In genomic region chr19:31353826-31354225, GRCh38 we compare ENCODE assay signal across 15 cellular contexts. TPM values are rescaled to one million over a fixed set of nuclear protein-coding genes. Genes with fewer than 3 reads are reported as not detected.
DNase-seq lines count a peak whose midpoint lies in the region; ATAC-seq and TF ChIP-seq lines count a peak whose summit lies in the region.
"Had no signal": no experiment of that assay in that cellular context is flagged by ENCODE, and none has a peak within 500 bp of the region (broad histone marks: within the 10 kb centered on the region; RNA-seq: fewer than 3 reads in every experiment).

No MANE protein-coding gene starts in this region.

- no peak overlapping the region for H3K9ac ChIP-seq in iPS-20b (ENCODE audit: low read depth, low read length)
- H3K9ac ChIP-seq in trophoblast cell (ENCODE audit: low read length), result no peak overlapping the region

- peaks cover 13% of the 10 kb centered on the region for H3K79me1 ChIP-seq in trophoblast cell (ENCODE audit: low read length)

- H3K4me1 ChIP-seq in iPS-20b (ENCODE audit: insufficient read depth, low read length), result peaks cover 43% of the 10 kb centered on the region; the same call in 1 of the 2 replicates
- H3K4me1 ChIP-seq in trophoblast cell (ENCODE audit: control insufficient read depth in 1 of 2, insufficient read depth in 2 of 2, low read length in 2 of 2), result peaks cover 25 to 36% of the 10 kb centered on the region in 2 experiments
- peaks cover 0 to 58% (median 5%) of the 10 kb centered on the region in 4 donors for H3K4me1 ChIP-seq in tibial nerve

- no peak overlapping the region for H3K14ac ChIP-seq in trophoblast cell (ENCODE audit: low read length)

- no peak overlapping the region for H2AFZ ChIP-seq in trophoblast cell (ENCODE audit: insufficient read depth, low read length, poor library complexity)

- H3K36me3 ChIP-seq in iPS-20b (ENCODE audit: insufficient read depth, low read depth, low read length) (no peaks in the 10 kb centered on the region), trophoblast cell (ENCODE audit: control insufficient read depth in 1 of 2, insufficient read depth in 2 of 2, low read length in 2 of 2) (no peaks in the 10 kb centered on the region), tibial nerve (no peaks in the 10 kb centered on the region)
- H3K36me3 ChIP-seq: MG63 had no signal

- peak overlapping the region; percentile 73 for H3K4me3 ChIP-seq in iPS-20b (ENCODE audit: low read length)
- no peak overlapping the region for H3K4me3 ChIP-seq in trophoblast cell (ENCODE audit: low read depth, low read length)
- no peak overlapping the region for H3K4me3 ChIP-seq in tibial nerve
- H3K4me3 ChIP-seq: MG63, psoas muscle had no signal

- no CpG with 5 or more reads among the region's 10 CpGs for WGBS in trophoblast cell (ENCODE audit: extremely low coverage, insufficient coverage, insufficient read length)
- WGBS in tibial nerve, 2 donors, result 30 to 50% methylated on average over 10 of the region's 10 CpGs

- H3K27me3 ChIP-seq in iPS-20b (ENCODE audit: insufficient read depth, low read length), result peaks cover 82% of the 10 kb centered on the region
- H3K27me3 ChIP-seq in trophoblast cell (ENCODE audit: insufficient read depth, low read length), result peaks cover 37% of the 10 kb centered on the region
- H3K27me3 ChIP-seq in tibial nerve, result peaks cover 0 to 68% of the 10 kb centered on the region in 2 donors
- H3K27me3 ChIP-seq: MG63 had no signal

- no peak overlapping the region for H3K18ac ChIP-seq in trophoblast cell (ENCODE audit: low read length)

- no peaks in the 10 kb centered on the region; the same call in 1 of the 2 replicates for H3K9me3 ChIP-seq in iPS-20b (ENCODE audit: insufficient read depth, low read depth, low read length)
- peaks cover 5% of the 10 kb centered on the region for H3K9me3 ChIP-seq in trophoblast cell (ENCODE audit: insufficient read depth, low read depth, low read length)
- no peaks in the 10 kb centered on the region for H3K9me3 ChIP-seq in tibial nerve
- H3K9me3 ChIP-seq: MG63, psoas muscle had no signal

- no peak for TF ChIP-seq POLR2A in tibial nerve (IDR thresholded peaks at IDR 0.05)

- peak; percentile 37; the same call in 1 of the 2 replicates for TF ChIP-seq CTCF in LNCAP (IDR thresholded peaks at IDR 0.05)
- TF ChIP-seq CTCF in tibial nerve (IDR thresholded peaks at IDR 0.05), result peak in 1 of 5 experiments; percentile 37

- no peak overlapping the region for H2AK5ac ChIP-seq in trophoblast cell (ENCODE audit: low read length)

- DNase-seq in ELF-1 (ENCODE audit: low read depth, low spot score), result peak; percentile 53
- no peak for DNase-seq in trophoblast cell
- no peak for DNase-seq in COR-L47 (lab: John Stamatoyannopoulos, UW)
- no peak for DNase-seq in tibial nerve (ENCODE audit: low spot score in 2 of 2)
- DNase-seq: activated CD8-positive, alpha-beta memory T cell treated with anti-CD3 and anti-CD28 coated beads, Interleukin-2, amount 10 ng/mL, durations not matched to agents 7 days and 5 days; erythroblast; MG63; NCI-H2081 treated with DMSO at 0.1 percent for 48 hours; NCI-H748 treated with DMSO at 0.1 percent for 48 hours; psoas muscle had no signal

- no peak for TF ChIP-seq EP300 in tibial nerve (IDR thresholded peaks at IDR 0.05)

- H2BK12ac ChIP-seq in trophoblast cell (ENCODE audit: low read length), result no peak overlapping the region

- H3K27ac ChIP-seq in iPS-20b (ENCODE audit: low read length), result no peak overlapping the region
- H3K27ac ChIP-seq in trophoblast cell (ENCODE audit: low read depth, low read length), result no peak overlapping the region
- peak overlapping the region in 1 of 4 donors; percentile 93 for H3K27ac ChIP-seq in tibial nerve
- H3K27ac ChIP-seq: psoas muscle had no signal

- H4K91ac ChIP-seq in trophoblast cell (ENCODE audit: low read depth, low read length), result no peak overlapping the region

- H3K4ac ChIP-seq in trophoblast cell (ENCODE audit: low read depth, low read length), result no peak overlapping the region

- no peak overlapping the region for H4K12ac ChIP-seq in trophoblast cell (ENCODE audit: low read depth, low read length)

- H3K79me2 ChIP-seq in trophoblast cell (ENCODE audit: control insufficient read depth, insufficient read depth, low read length, poor library complexity), result no peaks in the 10 kb centered on the region

- H2BK5ac ChIP-seq in trophoblast cell (ENCODE audit: low read depth, low read length, poor library complexity), result no peak overlapping the region

- ATAC-seq in HG02884 (IDR thresholded peaks at IDR 0.05; ENCODE audit: unreplicated experiment), result no peak
- ATAC-seq: activated CD8-positive, alpha-beta memory T cell treated with anti-CD3 and anti-CD28 coated beads, Interleukin-2, amount 10 ng/mL, durations not matched to agents 7 days and 5 days; Panc1; psoas muscle; SK-N-SH treated with all-trans-retinoic acid at 6 μM for 48 hours had no signal

- H3K4me2 ChIP-seq in trophoblast cell (ENCODE audit: low read length), result peak overlapping the region; percentile 27

- H3K23ac ChIP-seq in trophoblast cell (ENCODE audit: low read length), result no peak overlapping the region

- H4K8ac ChIP-seq in trophoblast cell (ENCODE audit: low read depth, low read length), result no peak overlapping the region

- no peak overlapping the region for H2BK120ac ChIP-seq in trophoblast cell (ENCODE audit: insufficient read depth, low read length, poor library complexity)

RNA-seq across cellular contexts. Expression of gene TSHZ3, which starts 4.6 kb away (rescaled TPM):
- 3.6 and 3.7 TPM in 2 replicates for polyA plus RNA-seq in trophoblast cell (2013)
- total RNA-seq in tibial nerve, result 10 to 100 TPM; 20.4 to 22.4 (median 22.3) TPM
